ENCODE assay signal across 20 cellular contexts in genomic region chr22:48227341-48228018, GRCh38.
"Had no signal": no experiment of that assay in that cellular context is flagged by ENCODE, and none has a peak within 500 bp of the region (broad histone marks: within the 10 kb centered on the region; RNA-seq: fewer than 3 reads in every experiment).

No MANE protein-coding gene starts in this region.

- DNase-seq: central memory CD4-positive, alpha-beta T cell; effector memory CD4-positive, alpha-beta T cell; gastrocnemius medialis; immature natural killer cell; left ventricle myocardium inferior; lower lobe of right lung; mesenchymal stem cell; naive thymus-derived CD4-positive, alpha-beta T cell; nucleus accumbens; retina; stimulated activated CD4-positive, alpha-beta T cell treated with anti-CD3 and anti-CD28 coated beads, Interleukin-2, amount 100 ng/mL, for 24 hours; stimulated activated CD4-positive, alpha-beta T cell treated with anti-CD3 and anti-CD28 coated beads, Interleukin-4, amount 100 ng/mL, for 4 hours; stimulated activated naive B cell treated with anti-CD40 and anti-IgM and Interleukin-4, amounts not matched to agents 10 μg/mL and 1 μg/mL and 100 μg/mL, for 72 hours; stimulated activated naive CD8-positive, alpha-beta T cell treated with anti-CD3 and anti-CD28 coated beads, Interleukin-15, amount 100 ng/mL, for 72 hours; trophoblast cell had no signal

- H3K27me3 ChIP-seq: gastrocnemius medialis had no signal

- H3K4me1 ChIP-seq: gastrocnemius medialis, left ventricle myocardium inferior, lower lobe of right lung, parathyroid adenoma, prostate gland had no signal

- H3K4me1 Mint-ChIP-seq: immature natural killer cell; naive thymus-derived CD4-positive, alpha-beta T cell; neural crest cell; stimulated activated naive B cell treated with anti-CD40 and anti-IgM and Interleukin-4, amounts not matched to agents 10 μg/mL and 1 μg/mL and 100 μg/mL, for 72 hours; stimulated activated naive CD8-positive, alpha-beta T cell treated with anti-CD3 and anti-CD28 coated beads, Interleukin-15, amount 100 ng/mL, for 72 hours had no signal

- H3K27ac ChIP-seq: gastrocnemius medialis, left ventricle myocardium inferior, lower lobe of right lung, parathyroid adenoma, prostate gland had no signal

- ATAC-seq: esophagus mucosa; gastrocnemius medialis; lower lobe of right lung; naive thymus-derived CD4-positive, alpha-beta T cell; sciatic nerve; stimulated activated naive B cell treated with anti-CD40 and anti-IgM and Interleukin-4, amounts not matched to agents 10 μg/mL and 1 μg/mL and 100 μg/mL, for 72 hours; stimulated activated naive CD8-positive, alpha-beta T cell treated with anti-CD3 and anti-CD28 coated beads, Interleukin-15, amount 100 ng/mL, for 72 hours had no signal

- H3K9me3 ChIP-seq: prostate gland had no signal

- H3K27ac Mint-ChIP-seq: immature natural killer cell; naive thymus-derived CD4-positive, alpha-beta T cell; stimulated activated naive B cell treated with anti-CD40 and anti-IgM and Interleukin-4, amounts not matched to agents 10 μg/mL and 1 μg/mL and 100 μg/mL, for 72 hours; stimulated activated naive CD8-positive, alpha-beta T cell treated with anti-CD3 and anti-CD28 coated beads, Interleukin-15, amount 100 ng/mL, for 72 hours had no signal

- H3K36me3 ChIP-seq: gastrocnemius medialis, left ventricle myocardium inferior, lower lobe of right lung, prostate gland had no signal

- H3K4me3 Mint-ChIP-seq: immature natural killer cell; naive thymus-derived CD4-positive, alpha-beta T cell; neural crest cell; stimulated activated naive B cell treated with anti-CD40 and anti-IgM and Interleukin-4, amounts not matched to agents 10 μg/mL and 1 μg/mL and 100 μg/mL, for 72 hours; stimulated activated naive CD8-positive, alpha-beta T cell treated with anti-CD3 and anti-CD28 coated beads, Interleukin-15, amount 100 ng/mL, for 72 hours had no signal

- H3K4me3 ChIP-seq: gastrocnemius medialis, left ventricle myocardium inferior, lower lobe of right lung, prostate gland had no signal
